Comparison of ENCODE assay signal across 17 cellular contexts in the genomic region with DNA sequence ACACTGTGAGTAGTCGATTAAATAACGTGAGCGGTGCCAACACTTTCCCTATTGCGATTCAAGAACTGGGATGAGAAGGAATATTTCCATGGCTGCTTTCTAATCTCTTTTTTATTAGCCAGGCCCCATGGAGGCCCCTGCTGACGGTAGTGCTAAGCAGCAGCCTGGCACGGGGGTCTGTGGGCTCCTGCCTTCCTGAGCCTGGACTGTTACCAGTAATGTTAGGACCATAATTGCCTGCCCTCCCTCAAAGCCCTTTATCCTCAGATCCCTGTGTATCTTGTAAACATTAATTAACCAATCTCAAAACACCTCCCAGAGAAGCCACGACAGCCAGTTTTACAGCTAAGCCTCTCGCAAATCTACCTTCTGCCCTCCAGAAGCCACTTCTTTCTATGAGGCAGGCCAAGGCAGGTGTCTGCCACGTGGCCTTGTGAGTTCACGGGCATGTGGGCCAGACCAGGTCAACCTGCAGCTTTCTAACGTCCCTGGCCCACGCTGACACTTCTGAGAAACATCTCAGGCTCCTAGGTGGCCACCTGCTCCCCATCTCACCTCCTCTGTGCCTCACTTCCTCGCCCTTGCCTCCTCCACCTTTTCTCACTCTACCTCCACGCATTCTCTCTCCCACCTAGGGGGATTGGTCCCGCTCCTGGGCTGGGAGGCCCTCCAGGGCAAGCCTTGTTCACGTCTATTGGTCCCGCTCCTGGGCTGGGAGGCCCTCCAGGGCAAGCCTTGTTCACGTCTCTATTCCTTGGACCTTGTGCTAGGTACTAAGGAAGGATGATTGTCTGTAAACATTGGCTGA.
"Had no signal": no experiment of that assay in that cellular context is flagged by ENCODE, and none has a peak within 500 bp of the region (broad histone marks: within the 10 kb centered on the region; RNA-seq: fewer than 3 reads in every experiment).

No MANE protein-coding gene starts in this region.

- H3K27ac Mint-ChIP-seq: activated CD4-positive, alpha-beta T cell treated with anti-CD3 and anti-CD28 coated beads for 36 hours; activated CD8-positive, alpha-beta T cell treated with anti-CD3 and anti-CD28 coated beads for 36 hours; activated T-cell treated with anti-CD3 and anti-CD28 coated beads, Interleukin-2, amount 50 U/mL, for 72 hours; natural killer cell treated with Interleukin-12 subunit alpha and Interleukin-12 subunit beta and Interleukin-15 and Interleukin-18, amount 100 ng/mL, for 72 hours had no signal

- H3K27me3 Mint-ChIP-seq: activated CD4-positive, alpha-beta T cell treated with anti-CD3 and anti-CD28 coated beads for 36 hours; activated CD8-positive, alpha-beta T cell treated with anti-CD3 and anti-CD28 coated beads for 36 hours had no signal

- H3K4me3 Mint-ChIP-seq: activated CD4-positive, alpha-beta T cell treated with anti-CD3 and anti-CD28 coated beads for 36 hours; activated CD8-positive, alpha-beta T cell treated with anti-CD3 and anti-CD28 coated beads for 36 hours; activated T-cell treated with anti-CD3 and anti-CD28 coated beads, Interleukin-2, amount 50 U/mL, for 72 hours; natural killer cell treated with Interleukin-12 subunit alpha and Interleukin-12 subunit beta and Interleukin-15 and Interleukin-18, amount 100 ng/mL, for 72 hours had no signal

- DNase-seq: activated CD4-positive, alpha-beta T cell treated with anti-CD3 and anti-CD28 coated beads for 36 hours; activated CD8-positive, alpha-beta memory T cell treated with anti-CD3 and anti-CD28 coated beads, Interleukin-2, amount 50 U/mL, for 4 hours; activated CD8-positive, alpha-beta T cell treated with anti-CD3 and anti-CD28 coated beads for 36 hours; activated naive CD4-positive, alpha-beta T cell; activated T-cell treated with anti-CD3 and anti-CD28 coated beads, Interleukin-2, amount 50 U/mL, for 72 hours; central memory CD4-positive, alpha-beta T cell; cortex of kidney; effector memory CD4-positive, alpha-beta T cell; hippocampal formation; mammary epithelial cell; mucosa of descending colon; stomach; T-helper 1 cell had no signal

- ATAC-seq: activated CD4-positive, alpha-beta T cell treated with anti-CD3 and anti-CD28 coated beads for 36 hours; activated CD8-positive, alpha-beta T cell treated with anti-CD3 and anti-CD28 coated beads for 36 hours; activated T-cell treated with anti-CD3 and anti-CD28 coated beads, Interleukin-2, amount 50 U/mL, for 72 hours; mucosa of descending colon; natural killer cell treated with Interleukin-12 subunit alpha and Interleukin-12 subunit beta and Interleukin-15 and Interleukin-18, amount 100 ng/mL, for 72 hours had no signal

- H3K4me3 ChIP-seq: mucosa of descending colon, stomach, tibial artery had no signal

- H3K36me3 ChIP-seq: stomach, tibial artery had no signal

- H3K36me3 Mint-ChIP-seq: natural killer cell treated with Interleukin-12 subunit alpha and Interleukin-12 subunit beta and Interleukin-15 and Interleukin-18, amount 100 ng/mL, for 72 hours had no signal

- H3K4me1 Mint-ChIP-seq: activated CD4-positive, alpha-beta T cell treated with anti-CD3 and anti-CD28 coated beads for 36 hours had no signal

- H3K9me3 Mint-ChIP-seq: activated CD8-positive, alpha-beta T cell treated with anti-CD3 and anti-CD28 coated beads for 36 hours; activated T-cell treated with anti-CD3 and anti-CD28 coated beads, Interleukin-2, amount 50 U/mL, for 72 hours; natural killer cell treated with Interleukin-12 subunit alpha and Interleukin-12 subunit beta and Interleukin-15 and Interleukin-18, amount 100 ng/mL, for 72 hours had no signal

- H3K27ac ChIP-seq: epithelial cell of prostate, tibial artery, VCaP had no signal

- H3K4me1 ChIP-seq: tibial artery had no signal

- H3K9me3 ChIP-seq: mucosa of descending colon, stomach, tibial artery had no signal
